Comparison of ENCODE assay signal across 25 cellular contexts in genomic region chrX:148976571-148976970, GRCh38.
"Had no signal": no experiment of that assay in that cellular context is flagged by ENCODE, and none has a peak within 500 bp of the region (broad histone marks: within the 10 kb centered on the region; RNA-seq: fewer than 3 reads in every experiment).

No MANE protein-coding gene starts in this region.

- DNase-seq: activated B cell treated with CpG ODN at 0.5 μM for 24 hours; activated CD4-positive, alpha-beta memory T cell treated with anti-CD3 and anti-CD28 coated beads for 36 hours; activated CD4-positive, alpha-beta T cell treated with anti-CD3 and anti-CD28 coated beads, Interleukin-2, amount 10 ng/mL, durations not matched to agents 24 days and 14 days; activated CD8-positive, alpha-beta memory T cell treated with anti-CD3 and anti-CD28 coated beads, Interleukin-2, amount 10 ng/mL, durations not matched to agents 7 days and 5 days; activated CD8-positive, alpha-beta memory T cell treated with anti-CD3 and anti-CD28 coated beads, Interleukin-2, amount 50 U/mL, for 4 hours; activated CD8-positive, alpha-beta T cell treated with anti-CD3 and anti-CD28 coated beads, Interleukin-2, amount 10 ng/mL, durations not matched to agents 7 days and 5 days; activated effector memory CD4-positive, alpha-beta T cell treated with anti-CD3 and anti-CD28 coated beads, Interleukin-2, amount 50 U/mL, for 16 hours; activated naive CD4-positive, alpha-beta T cell; activated naive CD4-positive, alpha-beta T cell treated with anti-CD3 and anti-CD28 coated beads, Interleukin-2, amount 10 ng/mL, durations not matched to agents 7 days and 5 days; activated naive CD8-positive, alpha-beta T cell treated with anti-CD3 and anti-CD28 coated beads, Interleukin-2, amount 10 ng/mL, durations not matched to agents 7 days and 5 days; activated T-cell treated with anti-CD3 and anti-CD28 coated beads, Interleukin-2, amount 50 U/mL, for 1 hour; activated T-cell treated with anti-CD3 and anti-CD28 coated beads, Interleukin-2, amount 50 U/mL, for 48 hours; amniotic stem cell; anterior cingulate cortex; brain microvascular endothelial cell; dorsolateral prefrontal cortex; effector memory CD4-positive, alpha-beta T cell; foreskin keratinocyte; gastrocnemius medialis; glutamatergic neuron; heart left ventricle; T-helper 17 cell; T1000; WERI-Rb-1 had no signal

- H3K36me3 ChIP-seq: brain microvascular endothelial cell, gastrocnemius medialis, heart left ventricle, WERI-Rb-1 had no signal

- H3K27me3 ChIP-seq: brain microvascular endothelial cell, foreskin keratinocyte, gastrocnemius medialis, heart left ventricle had no signal

- H3K27ac ChIP-seq: brain microvascular endothelial cell, coronary artery, dorsolateral prefrontal cortex, foreskin keratinocyte, gastrocnemius medialis, heart left ventricle, WERI-Rb-1 had no signal

- H3K9me3 ChIP-seq: gastrocnemius medialis, heart left ventricle had no signal

- H3K4me1 ChIP-seq: foreskin keratinocyte, gastrocnemius medialis, heart left ventricle had no signal

- H3K4me3 ChIP-seq: coronary artery, dorsolateral prefrontal cortex, gastrocnemius medialis, heart left ventricle had no signal
